Comparison of ENCODE assay signal across 10 cellular contexts in the genomic region with DNA sequence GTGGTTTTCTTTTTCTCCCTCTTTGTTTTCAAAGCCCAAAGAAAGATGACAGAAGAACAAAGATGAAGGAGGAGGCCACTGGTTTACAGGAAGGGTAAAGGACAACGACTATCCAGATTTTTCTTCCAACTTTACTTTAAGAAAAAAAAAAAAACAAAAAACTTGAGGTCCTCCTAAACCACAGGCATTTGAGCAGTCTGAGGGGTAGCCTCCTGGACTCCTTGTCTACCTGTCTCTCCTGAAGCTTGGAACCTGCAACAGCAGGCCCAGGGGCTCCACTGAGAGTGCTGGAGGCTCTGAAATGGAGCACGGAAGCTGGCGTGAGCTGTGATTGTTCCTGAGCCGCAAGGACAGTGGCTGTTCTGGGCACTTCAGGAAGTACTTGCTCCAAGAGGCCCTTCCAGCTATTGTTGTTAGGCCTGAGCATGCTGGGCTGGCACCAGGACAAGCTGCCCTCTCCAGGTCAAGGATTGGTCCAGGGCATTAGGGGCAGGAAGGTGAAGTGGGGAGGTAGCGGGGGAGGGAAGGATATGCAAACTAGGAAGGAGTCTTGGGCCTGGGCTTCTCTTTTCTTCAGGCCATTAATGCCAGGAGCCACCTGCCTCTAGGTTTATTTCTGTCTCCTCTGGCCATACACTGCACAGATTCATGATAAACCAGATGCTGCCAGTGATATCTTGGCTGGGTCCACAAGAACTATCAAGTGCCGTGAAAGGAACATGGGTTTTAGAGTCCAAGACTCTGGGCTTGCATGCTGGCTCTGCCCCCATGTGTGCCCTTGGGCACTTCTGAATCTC.
DNase-seq lines count a peak whose midpoint lies in the region; ATAC-seq, FAIRE-seq and TF ChIP-seq lines count a peak whose summit lies in the region.
"Had no signal": no experiment of that assay in that cellular context is flagged by ENCODE, and none has a peak within 500 bp of the region (broad histone marks: within the 10 kb centered on the region; RNA-seq: fewer than 3 reads in every experiment).

No MANE protein-coding gene starts in this region.

- FAIRE-seq in D721Med (lab: Jason Lieb, UNC) = no peak
- FAIRE-seq: K562 had no signal

- H3K27me3 Mint-ChIP-seq in osteocyte (ENCODE audit: unreplicated experiment) = no peaks in the 10 kb centered on the region
- H3K27me3 Mint-ChIP-seq: dendritic cell treated with granulocyte-macrophage colony-stimulating factor and Interleukin-4, amounts not matched to agents 40 ng/mL and 50 ng/mL, for 4 days had no signal

- TF ChIP-seq CTCF in osteocyte (IDR thresholded peaks at IDR 0.05) (no peak), D721Med (IDR thresholded peaks at IDR 0.05; ENCODE audit: insufficient read depth, missing control alignments) (no peak)

- no peak overlapping the region for H3K4me3 Mint-ChIP-seq in osteocyte (ENCODE audit: unreplicated experiment)
- H3K4me3 Mint-ChIP-seq: dendritic cell treated with granulocyte-macrophage colony-stimulating factor and Interleukin-4, amounts not matched to agents 40 ng/mL and 50 ng/mL, for 4 days had no signal

- peaks cover 74% of the 10 kb centered on the region for H3K4me1 Mint-ChIP-seq in osteocyte (ENCODE audit: unreplicated experiment)

- H3K36me3 Mint-ChIP-seq in osteocyte (ENCODE audit: unreplicated experiment) = no peaks in the 10 kb centered on the region

- ATAC-seq in GM18511 (IDR thresholded peaks at IDR 0.05; ENCODE audit: unreplicated experiment) = no peak
- ATAC-seq: K562 had no signal

- H3K27ac Mint-ChIP-seq in osteocyte (ENCODE audit: unreplicated experiment) = peak overlapping the region; percentile 48
- H3K27ac Mint-ChIP-seq: dendritic cell treated with granulocyte-macrophage colony-stimulating factor and Interleukin-4, amounts not matched to agents 40 ng/mL and 50 ng/mL, for 4 days had no signal

- H3K9me3 Mint-ChIP-seq in osteocyte (ENCODE audit: unreplicated experiment) = no peaks in the 10 kb centered on the region
- H3K9me3 Mint-ChIP-seq: dendritic cell treated with granulocyte-macrophage colony-stimulating factor and Interleukin-4, amounts not matched to agents 40 ng/mL and 50 ng/mL, for 4 days had no signal

- DNase-seq in DMS53 (lab: John Stamatoyannopoulos, UW) (peak; percentile 84), NCI-H510A (lab: John Stamatoyannopoulos, UW) (peak; percentile 46), glomerular visceral epithelial cell (ENCODE audit: extremely low spot score) (peak; percentile 40), osteocyte (ENCODE audit: extremely low spot score, unreplicated experiment) (no peak), MV-4-11 (lab: John Stamatoyannopoulos, UW) (no peak), D721Med (ENCODE audit: insufficient read length, low spot score) (no peak)
- no peak for DNase-seq in activated T-cell treated with anti-CD3 and anti-CD28 coated beads, Interleukin-2, amount 50 U/mL, for 1 hour

Comparison
In these comparisons a context has a peak if more than half of its experiments do, and no peak if none do; other contexts are left out.
1. DNase-seq: peak in DMS53 (single experiment), NCI-H510A (single experiment) and glomerular visceral epithelial cell (single experiment); none in osteocyte (single experiment), MV-4-11 (single experiment), D721Med (single experiment) and activated T-cell treated with anti-CD3 and anti-CD28 coated beads, Interleukin-2, amount 50 U/mL, for 1 hour (single experiment).